11 cellular contexts compared by ENCODE assay signal in the genomic region with DNA sequence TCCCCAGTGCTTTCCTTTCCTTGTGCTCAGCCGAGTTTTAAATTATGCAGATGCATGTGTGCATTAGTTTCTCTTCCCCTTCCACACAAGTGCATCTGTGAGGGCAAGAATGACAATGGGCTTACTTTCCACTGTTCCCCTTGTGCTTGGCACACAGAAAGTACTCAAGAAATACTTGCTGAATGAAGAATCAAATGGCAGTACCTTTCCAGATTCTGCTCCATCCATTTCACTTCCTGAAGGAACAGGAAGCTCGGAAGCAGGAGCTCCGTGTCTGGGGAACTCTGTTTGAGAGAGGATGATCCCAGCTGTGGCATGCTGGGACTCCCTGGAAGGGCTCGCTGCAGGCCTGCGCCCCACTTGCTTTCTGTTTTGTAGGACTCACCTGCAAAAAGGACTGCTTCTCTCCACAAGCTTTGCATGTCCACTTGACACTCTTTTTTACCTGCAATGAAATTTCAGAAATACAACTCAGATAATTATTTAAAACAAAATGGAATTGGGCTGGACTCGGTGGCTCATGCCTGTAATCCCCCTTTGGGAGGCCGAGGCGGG. TPM values are rescaled to one million over a fixed set of nuclear protein-coding genes. Genes with fewer than 3 reads are reported as not detected.
DNase-seq lines count a peak whose midpoint lies in the region; ATAC-seq and TF ChIP-seq lines count a peak whose summit lies in the region.
"Had no signal": no experiment of that assay in that cellular context is flagged by ENCODE, and none has a peak within 500 bp of the region (broad histone marks: within the 10 kb centered on the region; RNA-seq: fewer than 3 reads in every experiment).

No MANE protein-coding gene starts in this region.

- TF ChIP-seq CTCF in osteoblast (IDR thresholded peaks at IDR 0.05; ENCODE audit: extremely low read depth, low read depth, low read length) = no peak
- no peak for TF ChIP-seq CTCF in Caco-2 (IDR thresholded peaks at IDR 0.05; ENCODE audit: insufficient read depth in 1 of 2, low read depth in 1 of 2, low read length in 1 of 2, severe bottlenecking in 1 of 2, unreplicated experiment in 1 of 2)
- no peak for TF ChIP-seq CTCF in hepatocyte (IDR thresholded peaks at IDR 0.05; ENCODE audit: poor library complexity)

- peaks cover 8% of the 10 kb centered on the region for H3K4me1 Mint-ChIP-seq in Caco-2 (ENCODE audit: low read depth, unreplicated experiment)

- H3K9me3 ChIP-seq in osteoblast (ENCODE audit: low read depth, low read length) = no peaks in the 10 kb centered on the region
- H3K9me3 ChIP-seq in Caco-2 = no peaks in the 10 kb centered on the region
- no peaks in the 10 kb centered on the region for H3K9me3 ChIP-seq in hepatocyte (ENCODE audit: low read depth)
- H3K9me3 ChIP-seq: testis had no signal

- no peak overlapping the region for H3K4me2 ChIP-seq in osteoblast (ENCODE audit: insufficient read depth, low read length)
- no peak overlapping the region for H3K4me2 ChIP-seq in hepatocyte

- H3K36me3 ChIP-seq in osteoblast (ENCODE audit: insufficient read depth, low read length) (peaks cover 37% of the 10 kb centered on the region), Caco-2 (ENCODE audit: control insufficient read depth, insufficient read depth, low read length) (peaks cover 6% of the 10 kb centered on the region), hepatocyte (replicated peaks; ENCODE audit: insufficient read depth, low read depth) (no peaks in the 10 kb centered on the region)

- ATAC-seq in GM19043 (IDR thresholded peaks at IDR 0.05; ENCODE audit: low read depth, unreplicated experiment) (peak; percentile 90), HG02571 (IDR thresholded peaks at IDR 0.05; ENCODE audit: unreplicated experiment) (peak; percentile 78), HG03558 (IDR thresholded peaks at IDR 0.05; ENCODE audit: extremely low read depth, unreplicated experiment) (peak; percentile 60)

- H4K20me1 ChIP-seq in osteoblast (ENCODE audit: insufficient read depth, low read length) = peaks cover under 1% of the 10 kb centered on the region
- no peaks in the 10 kb centered on the region for H4K20me1 ChIP-seq in hepatocyte (ENCODE audit: insufficient read depth, poor library complexity, severe bottlenecking)

- H3K27me3 Mint-ChIP-seq in Caco-2 (ENCODE audit: insufficient read depth, unreplicated experiment) = no peaks in the 10 kb centered on the region

- H3K4me1 ChIP-seq in osteoblast (ENCODE audit: insufficient read depth, low read length) = peaks cover 4% of the 10 kb centered on the region
- no peaks in the 10 kb centered on the region for H3K4me1 ChIP-seq in Caco-2
- H3K4me1 ChIP-seq in hepatocyte (ENCODE audit: insufficient read depth) = no peaks in the 10 kb centered on the region
- H3K4me1 ChIP-seq: testis had no signal

- H3K27me3 ChIP-seq in osteoblast (ENCODE audit: insufficient read depth, low read length) = no peaks in the 10 kb centered on the region
- no peaks in the 10 kb centered on the region for H3K27me3 ChIP-seq in Caco-2 (replicated peaks; ENCODE audit: control insufficient read depth, insufficient read depth, low read length)
- H3K27me3 ChIP-seq in hepatocyte = no peaks in the 10 kb centered on the region
- H3K27me3 ChIP-seq: testis had no signal

- no peak overlapping the region for H3K4me3 Mint-ChIP-seq in Caco-2 (ENCODE audit: unreplicated experiment)

- no peak overlapping the region for H3K27ac Mint-ChIP-seq in Caco-2 (ENCODE audit: unreplicated experiment)

- H3K27ac ChIP-seq in osteoblast (ENCODE audit: low read depth, low read length) (no peak overlapping the region), hepatocyte (no peak overlapping the region)
- H3K27ac ChIP-seq: testis had no signal

- intact Hi-C loops in Caco-2 (cut with micrococcal nuclease; ENCODE audit: unreplicated experiment) = no loop called here

- H3K9me2 ChIP-seq in hepatocyte (replicated peaks; ENCODE audit: insufficient read depth) = no peaks in the 10 kb centered on the region

- H3K36me3 Mint-ChIP-seq in Caco-2 (ENCODE audit: insufficient read depth, unreplicated experiment) = peaks cover 9% of the 10 kb centered on the region

- 90% methylated on average over 8 of the region's 8 CpGs for whole genome bisulfite sequencing in hepatocyte (ENCODE audit: low lambda C conversion rate, missing lambda C conversion rate)

- H3K4me3 ChIP-seq in osteoblast (ENCODE audit: insufficient read depth, low read length) (no peak overlapping the region), Caco-2 (ENCODE audit: low read depth, low read length) (no peak overlapping the region), hepatocyte (no peak overlapping the region)
- H3K4me3 ChIP-seq: testis had no signal

- DNase-seq in osteoblast (ENCODE audit: insufficient read length, low spot score, missing footprints) (peak; percentile 19), Caco-2 (no peak), occipital lobe (lab: John Stamatoyannopoulos, UW) (no peak), hepatocyte (ENCODE audit: low spot score) (no peak), SKM-1 treated with dmso at 0.1 percent for 144 hours (lab: John Stamatoyannopoulos, UW; ENCODE audit: unreplicated experiment) (no peak)
- DNase-seq: NCI-H1417 treated with DMSO at 0.1 percent for 48 hours, testis had no signal

- H3K79me2 ChIP-seq in osteoblast (ENCODE audit: insufficient read depth, low read length) (peaks cover 30% of the 10 kb centered on the region), hepatocyte (peaks cover 31% of the 10 kb centered on the region)

- H2AFZ ChIP-seq in osteoblast (ENCODE audit: low read length) (no peak overlapping the region), hepatocyte (no peak overlapping the region)

- no peaks in the 10 kb centered on the region for H3K9me3 Mint-ChIP-seq in Caco-2 (ENCODE audit: unreplicated experiment)

- CTCF ChIA-PET in Caco-2 (lab: Charles Lee) = no interaction called here

- BruUV-seq in Caco-2 (replicated peaks; lab: Mats Ljungman, UMichigan) = no TSS peak

- POLR2A ChIA-PET in Caco-2 (lab: Charles Lee) = no interaction called here

RNA-seq across cellular contexts. Expression of a gene that starts 5.5 kb away (rescaled TPM):
- 10.1 and 12.7 TPM in 2 replicates for total RNA-seq in osteoblast
- total RNA-seq in Caco-2 (2022) = 37.8 and 43.0 TPM in 2 replicates
- 26.7 TPM for total RNA-seq in occipital lobe
- 11.2 and 21.2 TPM in 2 replicates for total RNA-seq in hepatocyte
- polyA plus RNA-seq in hepatocyte = 28.5 and 51.6 TPM in 2 replicates

RNA-seq across cellular contexts. Expression of a gene that starts 32.4 kb away (rescaled TPM):
- total RNA-seq in osteoblast = 826 and 992 TPM in 2 replicates
- total RNA-seq in Caco-2 (2022) = 250 and 259 TPM in 2 replicates
- 53.5 TPM for total RNA-seq in occipital lobe
- total RNA-seq in hepatocyte = 372 and 402 TPM in 2 replicates
- 641 and 727 TPM in 2 replicates for polyA plus RNA-seq in hepatocyte

RNA-seq across cellular contexts. Expression of a gene that starts 46.4 kb away (rescaled TPM):
- total RNA-seq in osteoblast = 90.5 and 95.9 TPM in 2 replicates
- total RNA-seq in Caco-2 (2022) = 215 and 217 TPM in 2 replicates
- 47.4 TPM for total RNA-seq in occipital lobe
- 132 and 159 TPM in 2 replicates for total RNA-seq in hepatocyte
- polyA plus RNA-seq in hepatocyte = 233 and 243 TPM in 2 replicates

RNA-seq across cellular contexts. Expression of a gene that starts 54.6 kb away (rescaled TPM):
- total RNA-seq in osteoblast = 89.4 and 90.2 TPM in 2 replicates
- 106 and 107 TPM in 2 replicates for total RNA-seq in Caco-2 (2022)
- total RNA-seq in occipital lobe = 23.9 TPM
- 66.9 and 77.0 TPM in 2 replicates for total RNA-seq in hepatocyte
- polyA plus RNA-seq in hepatocyte = 94.0 and 97.3 TPM in 2 replicates

RNA-seq across cellular contexts. Expression of a gene that starts 59.3 kb away (rescaled TPM):
- total RNA-seq in osteoblast = 1.4 and 1.5 TPM in 2 replicates
- total RNA-seq in Caco-2 (2022) = 2.3 and 2.4 TPM in 2 replicates
- 1.7 TPM for total RNA-seq in occipital lobe
- 0.72 TPM in 1 of 2 replicates, not detected in the other for total RNA-seq in hepatocyte
- polyA plus RNA-seq in hepatocyte = 3.7 and 6.5 TPM in 2 replicates
- total RNA-seq: SK-MEL-5 had no signal
